In the genomic region with DNA sequence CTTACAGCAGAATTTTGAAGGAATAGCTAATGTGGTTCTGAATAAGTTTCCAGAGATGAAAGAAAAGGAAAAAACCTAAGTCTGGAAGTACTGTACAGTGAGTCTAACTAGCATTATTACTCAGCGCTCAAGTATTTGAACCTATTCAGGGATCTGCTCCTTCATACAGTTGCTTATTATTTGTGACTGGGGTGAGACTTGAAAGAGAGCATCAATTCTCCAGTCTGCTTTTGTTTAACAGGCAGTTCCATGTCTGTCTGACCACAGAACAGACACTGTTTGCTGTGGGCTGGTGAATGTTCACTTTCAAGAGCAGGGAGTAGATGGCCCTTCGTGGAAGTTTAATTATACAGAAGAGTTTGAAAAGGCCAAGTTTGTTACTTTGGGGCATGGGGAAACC, we compare ENCODE assay signal across 14 cellular contexts. TPM values are rescaled to one million over a fixed set of nuclear protein-coding genes. Genes with fewer than 3 reads are reported as not detected.
DNase-seq lines count a peak whose midpoint lies in the region; ATAC-seq and TF ChIP-seq lines count a peak whose summit lies in the region.
"Had no signal": no experiment of that assay in that cellular context is flagged by ENCODE, and none has a peak within 500 bp of the region (broad histone marks: within the 10 kb centered on the region; RNA-seq: fewer than 3 reads in every experiment).

No MANE protein-coding gene starts in this region.

- H4K20me1 ChIP-seq in mammary epithelial cell (ENCODE audit: insufficient read depth, low read length), result no peaks in the 10 kb centered on the region

- no peak overlapping the region for H3K4me3 ChIP-seq in mammary epithelial cell (replicated peaks in 1 of 3; ENCODE audit: insufficient read depth in 1 of 3, low read depth in 2 of 3, low read length in 3 of 3)
- no peak overlapping the region for H3K4me3 ChIP-seq in left lung
- H3K4me3 ChIP-seq: Peyer's patch had no signal

- intact Hi-C loops in mammary epithelial cell (cut with micrococcal nuclease) (no loop called here), left lung (cut with DNase I) (no loop called here)

- CTCF ChIA-PET in mammary epithelial cell (lab: Charles Lee; ENCODE audit: low non-redundant PET), result no interaction called here

- H3K36me3 Mint-ChIP-seq in HFFc6 (ENCODE audit: low read depth), result peaks cover 27% of the 10 kb centered on the region
- H3K36me3 Mint-ChIP-seq: WTC11 had no signal

- no peak overlapping the region for H3K9ac ChIP-seq in mammary epithelial cell (ENCODE audit: insufficient read depth, low read length)

- H3K9me3 ChIP-seq in mammary epithelial cell (replicated peaks; ENCODE audit: insufficient read depth, low read length) (no peaks in the 10 kb centered on the region), left lung (no peaks in the 10 kb centered on the region)
- H3K9me3 ChIP-seq: Caco-2, Peyer's patch had no signal

- no CpG with 5 or more reads among the region's 2 CpGs for WGBS in mammary epithelial cell (ENCODE audit: low coverage, missing lambda C conversion rate)

- no peaks in the 10 kb centered on the region for H3K9me3 Mint-ChIP-seq in HFFc6
- H3K9me3 Mint-ChIP-seq: WTC11 had no signal

- H3K79me2 ChIP-seq in mammary epithelial cell (ENCODE audit: insufficient read depth, low read length), result peaks cover 99% of the 10 kb centered on the region

- peaks cover 59% of the 10 kb centered on the region for H3K4me1 Mint-ChIP-seq in HFFc6 (ENCODE audit: low read depth)

- ATAC-seq in left lung, result peak; percentile 26
- ATAC-seq: left lobe of liver, WTC11 had no signal

- H3K36me3 ChIP-seq in mammary epithelial cell (ENCODE audit: insufficient read depth, low read length) (no peaks in the 10 kb centered on the region), left lung (no peaks in the 10 kb centered on the region)
- H3K36me3 ChIP-seq: Peyer's patch had no signal

- H3K4me1 ChIP-seq in mammary epithelial cell (ENCODE audit: insufficient read depth, low read length) (peaks cover 44% of the 10 kb centered on the region), left lung (peaks cover 15 to 86% of the 10 kb centered on the region in 2 donors)
- H3K4me1 ChIP-seq: Caco-2 had no signal

- H3K4me2 ChIP-seq in mammary epithelial cell (ENCODE audit: insufficient read depth, low read depth, low read length), result peak overlapping the region; percentile 18

- DNase-seq in AG08395 (ENCODE audit: low spot score) (peak; percentile 81), HFFc6 (peak; percentile 85), mammary epithelial cell (peak; percentile 67), left lung (no peak), occipital lobe (lab: John Stamatoyannopoulos, UW) (no peak), globus pallidus (ENCODE audit: low spot score) (no peak), MV-4-11 (lab: John Stamatoyannopoulos, UW) (no peak)
- no peak for DNase-seq in stimulated activated CD4-positive, alpha-beta T cell treated with anti-CD3 and anti-CD28 coated beads, Interleukin-15, amount 100 ng/mL, for 24 hours
- DNase-seq: activated gamma-delta T cell, Caco-2, NCI-H2081 treated with DMSO at 0.1 percent for 48 hours, Peyer's patch had no signal

- TF ChIP-seq CTCF in HFFc6 (IDR thresholded peaks at IDR 0.05) (no peak), mammary epithelial cell (conservative IDR thresholded peaks at IDR 0.05 in 1 of 2, IDR thresholded peaks at IDR 0.05 in 1 of 2; ENCODE audit: extremely low read depth in 1 of 2, insufficient read depth in 1 of 2, low read depth in 1 of 2, low read length in 2 of 2) (no peak), left lung (IDR thresholded peaks at IDR 0.05) (no peak)

- H3K27me3 Mint-ChIP-seq in HFFc6 (ENCODE audit: insufficient read depth), result no peaks in the 10 kb centered on the region

- dilution Hi-C loops in mammary epithelial cell (cut with HindIII; ENCODE audit: low sequenced_read_pairs), result no loop called here

- BruUV-seq in mammary epithelial cell (replicated peaks; lab: Mats Ljungman, UMichigan), result no TSS peak

- H3K27ac Mint-ChIP-seq in HFFc6, result peak overlapping the region; percentile 66

- peak overlapping the region; percentile 35 for H3K4me3 Mint-ChIP-seq in HFFc6
- H3K4me3 Mint-ChIP-seq: WTC11 had no signal

- H3K27me3 ChIP-seq in mammary epithelial cell (ENCODE audit: insufficient read depth, low read length) (no peaks in the 10 kb centered on the region), left lung (no peaks in the 10 kb centered on the region)
- H3K27me3 ChIP-seq: Peyer's patch had no signal

- H2AFZ ChIP-seq in mammary epithelial cell (ENCODE audit: low read depth, low read length), result no peak overlapping the region

- peak overlapping the region; percentile 0 for H3K27ac ChIP-seq in mammary epithelial cell (ENCODE audit: insufficient read depth, low read depth, low read length)
- H3K27ac ChIP-seq in left lung, result no peak overlapping the region

- in situ Hi-C loops in mammary epithelial cell (cut with MboI; ENCODE audit: low sequenced_read_pairs in 2 of 2), result no loop called here

RNA-seq across cellular contexts. Expression of gene ETV6, which starts 9.3 kb away (rescaled TPM):
- total RNA-seq in HFFc6 (2021; fragmentation: NEBNext Ultra II Directional; extraction: Animal tissue kit (Norgen Biotek cat#: 25700)), result 10 to 100 TPM; 14.6 to 20.5 (median 16.6) TPM
- 10 to 100 TPM; 16.7 to 28.3 TPM for total RNA-seq in mammary epithelial cell
- 6.3 TPM for polyA plus RNA-seq in mammary epithelial cell
- polyA minus RNA-seq in mammary epithelial cell, result 41.9 TPM
- 10 to 100 TPM; 26.6 to 44.7 TPM for total RNA-seq in left lung
- total RNA-seq in occipital lobe, result 3.0 TPM

Comparison
In these comparisons a context has a peak if more than half of its experiments do, and no peak if none do; other contexts are left out.
1. DNase-seq: peak in AG08395 (single experiment), HFFc6 (single experiment) and mammary epithelial cell (single experiment); none in left lung (0 of 2), occipital lobe (single experiment), globus pallidus (single experiment), MV-4-11 (single experiment) and stimulated activated CD4-positive, alpha-beta T cell treated with anti-CD3 and anti-CD28 coated beads, Interleukin-15, amount 100 ng/mL, for 24 hours (single experiment).